38 cellular contexts compared by ENCODE assay signal in the genomic region with DNA sequence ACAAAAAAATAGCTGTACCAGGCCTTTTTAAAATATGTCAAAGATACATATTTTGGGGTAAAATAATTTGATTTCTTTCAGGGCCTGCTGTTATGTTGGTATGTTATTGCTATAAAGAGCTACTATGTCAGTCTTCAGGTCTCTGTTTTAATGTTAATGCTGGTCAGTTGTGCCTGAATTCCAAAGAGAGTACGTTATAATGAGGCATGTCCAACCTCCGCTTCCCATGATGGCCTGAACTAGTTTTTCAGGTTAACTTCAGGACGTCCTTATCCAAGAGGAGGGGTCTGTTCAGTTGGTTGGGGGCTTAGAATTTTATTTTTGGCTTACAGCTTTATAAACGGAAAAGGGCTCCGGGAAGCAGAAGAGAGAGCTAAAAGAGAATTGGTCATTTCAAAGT. TPM values are rescaled to one million over a fixed set of nuclear protein-coding genes. Genes with fewer than 3 reads are reported as not detected.
"Had no signal": no experiment of that assay in that cellular context is flagged by ENCODE, and none has a peak within 500 bp of the region (broad histone marks: within the 10 kb centered on the region; RNA-seq: fewer than 3 reads in every experiment).

No MANE protein-coding gene starts in this region.

- ATAC-seq: activated CD4-positive, alpha-beta T cell treated with anti-CD3 and anti-CD28 coated beads for 36 hours; activated T-cell treated with anti-CD3 and anti-CD28 coated beads, Interleukin-2, amount 50 U/mL, for 4 hours; activated T-helper 17 cell treated with anti-CD3 and anti-CD28 coated beads, Interleukin-2, amount 50 U/mL, for 72 hours; foreskin keratinocyte; gastrocnemius medialis; heart left ventricle; T-helper 17 cell had no signal

- H3K27ac Mint-ChIP-seq: activated CD4-positive, alpha-beta memory T cell treated with anti-CD3 and anti-CD28 coated beads, Interleukin-2, amount 10 ng/mL, durations not matched to agents 7 days and 5 days; activated CD4-positive, alpha-beta T cell treated with anti-CD3 and anti-CD28 coated beads for 36 hours; activated CD4-positive, alpha-beta T cell treated with anti-CD3 and anti-CD28 coated beads, Interleukin-2, amount 10 ng/mL, durations not matched to agents 24 days and 14 days; activated naive CD8-positive, alpha-beta T cell; activated T-helper 17 cell treated with anti-CD3 and anti-CD28 coated beads, Interleukin-2, amount 50 U/mL, for 72 hours; dendritic cell treated with granulocyte-macrophage colony-stimulating factor and Interleukin-4, amounts not matched to agents 40 ng/mL and 50 ng/mL, for 4 days; endodermal cell; T-helper 17 cell; T-helper 2 cell treated with Interferon-gamma antibody and Interleukin-4, amounts not matched to agents 5 μg/mL and 100 μg/mL, for 36 hours had no signal

- H3K27me3 Mint-ChIP-seq: activated CD4-positive, alpha-beta T cell treated with anti-CD3 and anti-CD28 coated beads for 36 hours; activated CD4-positive, alpha-beta T cell treated with anti-CD3 and anti-CD28 coated beads, Interleukin-2, amount 10 ng/mL, durations not matched to agents 24 days and 14 days; dendritic cell treated with granulocyte-macrophage colony-stimulating factor and Interleukin-4, amounts not matched to agents 40 ng/mL and 50 ng/mL, for 4 days had no signal

- H3K4me1 Mint-ChIP-seq: activated T-helper 17 cell treated with anti-CD3 and anti-CD28 coated beads, Interleukin-2, amount 50 U/mL, for 72 hours; central memory CD8-positive, alpha-beta T cell; endodermal cell; T-helper 17 cell had no signal

- H3K4me1 ChIP-seq: esophagus muscularis mucosa, foreskin keratinocyte, gastrocnemius medialis had no signal

- H3K9me3 Mint-ChIP-seq: activated CD4-positive, alpha-beta T cell treated with anti-CD3 and anti-CD28 coated beads, Interleukin-2, amount 10 ng/mL, durations not matched to agents 24 days and 14 days; T-helper 2 cell treated with Interferon-gamma antibody and Interleukin-4, amounts not matched to agents 5 μg/mL and 100 μg/mL, for 36 hours had no signal

- H3K9me3 ChIP-seq: gastrocnemius medialis had no signal

- H3K27ac ChIP-seq: brain microvascular endothelial cell, coronary artery, dorsolateral prefrontal cortex, esophagus muscularis mucosa, foreskin keratinocyte, gastrocnemius medialis, heart left ventricle, WERI-Rb-1 had no signal

- H3K27me3 ChIP-seq: brain microvascular endothelial cell, esophagus muscularis mucosa, foreskin keratinocyte, gastrocnemius medialis, heart left ventricle had no signal

- H3K36me3 ChIP-seq: brain microvascular endothelial cell, esophagus muscularis mucosa, gastrocnemius medialis, heart left ventricle, WERI-Rb-1 had no signal

- DNase-seq: activated CD4-positive, alpha-beta memory T cell treated with anti-CD3 and anti-CD28 coated beads, Interleukin-2, amount 10 ng/mL, durations not matched to agents 7 days and 5 days; activated CD4-positive, alpha-beta T cell treated with anti-CD3 and anti-CD28 coated beads for 36 hours; activated CD4-positive, alpha-beta T cell treated with anti-CD3 and anti-CD28 coated beads, Interleukin-2, amount 10 ng/mL, durations not matched to agents 24 days and 14 days; activated CD4-positive, CD25-positive, alpha-beta regulatory T cell; activated CD4-positive, CD25-positive, alpha-beta regulatory T cell treated with anti-CD3 and anti-CD28 coated beads, Interleukin-2, amount 50 U/mL, for 72 hours; activated CD8-positive, alpha-beta memory T cell treated with anti-CD3 and anti-CD28 coated beads, Interleukin-2, amount 50 U/mL, for 48 hours; activated effector memory CD4-positive, alpha-beta T cell treated with Interleukin-2 at 50 U/mL for 16 hours; activated gamma-delta T cell treated with Interleukin-2 at 50 U/mL for 16 hours; activated naive CD4-positive, alpha-beta T cell treated with anti-CD3 and anti-CD28 coated beads, Interleukin-2, amount 50 U/mL, for 16 hours; activated naive CD4-positive, alpha-beta T cell treated with Interleukin-2 at 50 U/mL for 16 hours; activated T-cell treated with anti-CD3 and anti-CD28 coated beads for 4 hours; activated T-cell treated with anti-CD3 and anti-CD28 coated beads, Interleukin-2, amount 50 U/mL, for 4 hours; amniotic stem cell; anterior cingulate cortex; brain microvascular endothelial cell; dorsolateral prefrontal cortex; effector memory CD4-positive, alpha-beta T cell; endodermal cell; erythroblast; foreskin keratinocyte; gastrocnemius medialis; glutamatergic neuron; heart left ventricle; T-helper 1 cell; T-helper 17 cell; T1000; WERI-Rb-1 had no signal

- H3K4me3 Mint-ChIP-seq: activated CD4-positive, alpha-beta memory T cell treated with anti-CD3 and anti-CD28 coated beads, Interleukin-2, amount 10 ng/mL, durations not matched to agents 7 days and 5 days; activated CD4-positive, alpha-beta T cell treated with anti-CD3 and anti-CD28 coated beads for 36 hours; activated CD4-positive, alpha-beta T cell treated with anti-CD3 and anti-CD28 coated beads, Interleukin-2, amount 10 ng/mL, durations not matched to agents 24 days and 14 days; activated naive CD8-positive, alpha-beta T cell; activated T-cell treated with anti-CD3 and anti-CD28 coated beads, Interleukin-2, amount 50 U/mL, for 4 hours; activated T-helper 17 cell treated with anti-CD3 and anti-CD28 coated beads, Interleukin-2, amount 50 U/mL, for 72 hours; central memory CD8-positive, alpha-beta T cell; dendritic cell treated with granulocyte-macrophage colony-stimulating factor and Interleukin-4, amounts not matched to agents 40 ng/mL and 50 ng/mL, for 4 days; endodermal cell; T-helper 17 cell; T-helper 2 cell treated with Interferon-gamma antibody and Interleukin-4, amounts not matched to agents 5 μg/mL and 100 μg/mL, for 36 hours had no signal

- H3K4me3 ChIP-seq: coronary artery, dorsolateral prefrontal cortex, esophagus muscularis mucosa, gastrocnemius medialis, heart left ventricle had no signal

RNA-seq across cellular contexts. Expression of a gene that starts 34.9 kb away (rescaled TPM):
- total RNA-seq: activated CD4-positive, alpha-beta memory T cell treated with anti-CD3 and anti-CD28 coated beads, Interleukin-2, amount 10 ng/mL, durations not matched to agents 7 days and 5 days; activated CD4-positive, alpha-beta T cell treated with anti-CD3 and anti-CD28 coated beads for 36 hours; activated CD4-positive, alpha-beta T cell treated with anti-CD3 and anti-CD28 coated beads, Interleukin-2, amount 10 ng/mL, durations not matched to agents 24 days and 14 days; activated T-cell treated with anti-CD3 and anti-CD28 coated beads, Interleukin-2, amount 50 U/mL, for 4 hours; activated T-helper 17 cell treated with anti-CD3 and anti-CD28 coated beads, Interleukin-2, amount 50 U/mL, for 72 hours; astrocyte; bronchial epithelial cell; cardiac septum; cerebellum; endodermal cell; foreskin keratinocyte; heart left ventricle; T-helper 17 cell had no signal
- polyA plus RNA-seq: foreskin keratinocyte, heart left ventricle had no signal
